Comparison of ENCODE assay signal across 13 cellular contexts in genomic region chr6:157531986-157532365, GRCh38.
"Had no signal": no experiment of that assay in that cellular context is flagged by ENCODE, and none has a peak within 500 bp of the region (broad histone marks: within the 10 kb centered on the region; RNA-seq: fewer than 3 reads in every experiment).

No MANE protein-coding gene starts in this region.

- H3K9me3 ChIP-seq: left ventricle myocardium inferior, prostate gland, stomach, testis had no signal

- H3K9me3 Mint-ChIP-seq: nephron progenitor cell had no signal

- H3K4me3 ChIP-seq: left ventricle myocardium inferior, prostate gland, stomach, testis had no signal

- H3K27me3 Mint-ChIP-seq: activated naive CD8-positive, alpha-beta T cell had no signal

- H3K27ac ChIP-seq: left ventricle myocardium inferior, prostate gland, stomach had no signal

- H3K4me1 ChIP-seq: prostate gland had no signal

- H3K4me3 Mint-ChIP-seq: activated CD4-positive, alpha-beta T cell treated with anti-CD3 and anti-CD28 coated beads, Interleukin-2, amount 10 ng/mL, durations not matched to agents 24 days and 14 days; activated naive CD8-positive, alpha-beta T cell; nephron progenitor cell; T-helper 2 cell treated with Interferon-gamma antibody and Interleukin-4, amounts not matched to agents 5 μg/mL and 100 μg/mL, for 36 hours had no signal

- H3K27me3 ChIP-seq: stomach, testis had no signal

- H3K36me3 ChIP-seq: left ventricle myocardium inferior, prostate gland, stomach had no signal

- H3K36me3 Mint-ChIP-seq: activated naive CD8-positive, alpha-beta T cell had no signal

- H3K27ac Mint-ChIP-seq: activated CD4-positive, alpha-beta T cell treated with anti-CD3 and anti-CD28 coated beads, Interleukin-2, amount 10 ng/mL, durations not matched to agents 24 days and 14 days; activated naive CD8-positive, alpha-beta T cell; nephron progenitor cell; T-helper 2 cell treated with Interferon-gamma antibody and Interleukin-4, amounts not matched to agents 5 μg/mL and 100 μg/mL, for 36 hours had no signal

- DNase-seq: activated CD4-positive, alpha-beta T cell treated with anti-CD3 and anti-CD28 coated beads, Interleukin-2, amount 10 ng/mL, durations not matched to agents 24 days and 14 days; activated CD4-positive, CD25-positive, alpha-beta regulatory T cell; activated CD8-positive, alpha-beta memory T cell treated with anti-CD3 and anti-CD28 coated beads for 24 hours; activated gamma-delta T cell treated with Interleukin-2 at 50 U/mL for 16 hours; amniotic stem cell; islet precursor cell; left ventricle myocardium inferior; nephron progenitor cell; stomach; testis had no signal
